12 cellular contexts compared by ENCODE assay signal in genomic region chr5:14415516-14416074, GRCh38.
DNase-seq lines count a peak whose midpoint lies in the region; ATAC-seq and TF ChIP-seq lines count a peak whose summit lies in the region.
"Had no signal": no experiment of that assay in that cellular context is flagged by ENCODE, and none has a peak within 500 bp of the region (broad histone marks: within the 10 kb centered on the region; RNA-seq: fewer than 3 reads in every experiment).

No MANE protein-coding gene starts in this region.

- peaks cover 45% of the 10 kb centered on the region for H3K4me1 Mint-ChIP-seq in CD8-positive, alpha-beta T cell (ENCODE audit: low read depth)
- H3K4me1 Mint-ChIP-seq in glutamatergic neuron (ENCODE audit: low read depth, unreplicated experiment), result peaks cover 45% of the 10 kb centered on the region

- TF ChIP-seq CTCF in CD8-positive, alpha-beta T cell (IDR thresholded peaks at IDR 0.05), result no peak
- TF ChIP-seq CTCF in glutamatergic neuron (IDR thresholded peaks at IDR 0.05; ENCODE audit: partially characterized antibody, unreplicated experiment), result no peak

- H3K36me3 ChIP-seq in CD8-positive, alpha-beta T cell (ENCODE audit: insufficient read depth, low read length), result no peaks in the 10 kb centered on the region

- intact Hi-C loops in CD8-positive, alpha-beta T cell (cut with DNase I, micrococcal nuclease), result no loop called here

- H3K4me3 Mint-ChIP-seq in CD8-positive, alpha-beta T cell, result peak overlapping the region; percentile 67
- H3K4me3 Mint-ChIP-seq in glutamatergic neuron (ENCODE audit: unreplicated experiment), result no peak overlapping the region

- no peak overlapping the region for H3K27ac ChIP-seq in CD8-positive, alpha-beta T cell (ENCODE audit: low read depth, low read length)
- H3K27ac ChIP-seq: coronary artery had no signal

- H3K9me3 ChIP-seq in CD8-positive, alpha-beta T cell (ENCODE audit: low read length), result no peaks in the 10 kb centered on the region
- H3K9me3 ChIP-seq: sigmoid colon had no signal

- H3K27me3 ChIP-seq in CD8-positive, alpha-beta T cell (ENCODE audit: insufficient read depth, low read length), result no peaks in the 10 kb centered on the region
- H3K27me3 ChIP-seq: sigmoid colon had no signal

- no peaks in the 10 kb centered on the region for H3K27me3 Mint-ChIP-seq in CD8-positive, alpha-beta T cell (ENCODE audit: low read depth)
- H3K27me3 Mint-ChIP-seq in glutamatergic neuron (ENCODE audit: unreplicated experiment), result peaks cover 8% of the 10 kb centered on the region

- DNase-seq in CD8-positive, alpha-beta T cell, result no peak
- peak; percentile 55 to 59 for DNase-seq in activated T-cell treated with anti-CD3 and anti-CD28 coated beads, Interleukin-2, amount 50 U/mL, for 48 hours
- no peak for DNase-seq in glutamatergic neuron
- no peak for DNase-seq in effector CD8-positive, alpha-beta T cell (lab: John Stamatoyannopoulos, UW)
- DNase-seq in DMS 273 (lab: John Stamatoyannopoulos, UW; ENCODE audit: unreplicated experiment), result no peak
- no peak for DNase-seq in AG08396 (ENCODE audit: low spot score)
- DNase-seq: mesendoderm, NCI-H526, sigmoid colon had no signal

- no peaks in the 10 kb centered on the region for H3K9me3 Mint-ChIP-seq in CD8-positive, alpha-beta T cell
- H3K9me3 Mint-ChIP-seq in glutamatergic neuron (ENCODE audit: unreplicated experiment), result peaks cover 9% of the 10 kb centered on the region

- peak overlapping the region; percentile 91 for H3K27ac Mint-ChIP-seq in CD8-positive, alpha-beta T cell
- peak overlapping the region; percentile 62 for H3K27ac Mint-ChIP-seq in glutamatergic neuron (ENCODE audit: unreplicated experiment)

- H3K36me3 Mint-ChIP-seq in CD8-positive, alpha-beta T cell, result no peaks in the 10 kb centered on the region
- no peaks in the 10 kb centered on the region for H3K36me3 Mint-ChIP-seq in glutamatergic neuron (ENCODE audit: unreplicated experiment)

- peaks cover 35% of the 10 kb centered on the region for H3K4me1 ChIP-seq in CD8-positive, alpha-beta T cell (ENCODE audit: insufficient read depth, low read length)

- ATAC-seq in CD8-positive, alpha-beta T cell, result no peak
- ATAC-seq in GM21723 (IDR thresholded peaks at IDR 0.05; ENCODE audit: unreplicated experiment) (peak; percentile 41), GM18511 (IDR thresholded peaks at IDR 0.05; ENCODE audit: unreplicated experiment) (no peak)

- POLR2A ChIA-PET in CD8-positive, alpha-beta T cell (lab: Charles Lee), result no interaction called here

- CTCF ChIA-PET in CD8-positive, alpha-beta T cell (lab: Charles Lee), result interaction anchor here (1.8 kb wide), 1 partner anchor 233 kb away, joined by 6 read pairs; no protein-coding TSS in a partner anchor

- no peak overlapping the region for H3K4me3 ChIP-seq in CD8-positive, alpha-beta T cell (ENCODE audit: low read depth, low read length)
- H3K4me3 ChIP-seq: coronary artery, sigmoid colon had no signal

Comparison
In these comparisons a context has a peak if more than half of its experiments do, and no peak if none do; other contexts are left out.
1. DNase-seq: peak in activated T-cell treated with anti-CD3 and anti-CD28 coated beads, Interleukin-2, amount 50 U/mL, for 48 hours (2 of 2); none in CD8-positive, alpha-beta T cell (0 of 7), glutamatergic neuron (single experiment), effector CD8-positive, alpha-beta T cell (single experiment), DMS 273 (single experiment) and AG08396 (single experiment).